19 cellular contexts compared by ENCODE assay signal in genomic region chr3:161800985-161801559, GRCh38.
"Had no signal": no experiment of that assay in that cellular context is flagged by ENCODE, and none has a peak within 500 bp of the region (broad histone marks: within the 10 kb centered on the region; RNA-seq: fewer than 3 reads in every experiment).

No MANE protein-coding gene starts in this region.

- H3K4me1 Mint-ChIP-seq: activated naive CD8-positive, alpha-beta T cell treated with anti-CD3 and anti-CD28 coated beads for 36 hours had no signal

- H3K27ac Mint-ChIP-seq: activated naive CD8-positive, alpha-beta T cell treated with anti-CD3 and anti-CD28 coated beads for 36 hours; activated T-cell treated with anti-CD3 and anti-CD28 coated beads, Interleukin-2, amount 50 U/mL, for 72 hours; brain; type B pancreatic cell had no signal

- H3K27ac ChIP-seq: coronary artery, prostate gland, skin epidermis, WERI-Rb-1 had no signal

- H3K9me3 ChIP-seq: prostate gland had no signal

- H3K4me3 Mint-ChIP-seq: activated naive CD8-positive, alpha-beta T cell treated with anti-CD3 and anti-CD28 coated beads for 36 hours; activated T-cell treated with anti-CD3 and anti-CD28 coated beads, Interleukin-2, amount 50 U/mL, for 72 hours; brain; type B pancreatic cell had no signal

- H3K4me1 ChIP-seq: prostate gland had no signal

- H3K36me3 Mint-ChIP-seq: activated naive CD8-positive, alpha-beta T cell treated with anti-CD3 and anti-CD28 coated beads for 36 hours; brain; type B pancreatic cell had no signal

- DNase-seq: activated CD4-positive, alpha-beta T cell treated with anti-CD3 and anti-CD28 coated beads for 4 hours; activated CD8-positive, alpha-beta memory T cell treated with anti-CD3 and anti-CD28 coated beads, Interleukin-2, amount 50 U/mL, for 48 hours; activated naive CD8-positive, alpha-beta T cell treated with anti-CD3 and anti-CD28 coated beads for 36 hours; activated T-cell treated with anti-CD3 and anti-CD28 coated beads, Interleukin-2, amount 50 U/mL, for 72 hours; amygdala; central memory CD4-positive, alpha-beta T cell; midbrain; right cardiac atrium; stimulated activated CD4-positive, alpha-beta T cell treated with anti-CD3 and anti-CD28 coated beads, Interleukin-15, amount 100 ng/mL, for 24 hours; stimulated activated CD4-positive, alpha-beta T cell treated with anti-CD3 and anti-CD28 coated beads, Interleukin-4, amount 100 ng/mL, for 1 hour; stimulated activated naive CD4-positive, alpha-beta T cell; WERI-Rb-1 had no signal

- H3K27me3 Mint-ChIP-seq: activated naive CD8-positive, alpha-beta T cell treated with anti-CD3 and anti-CD28 coated beads for 36 hours; brain; type B pancreatic cell had no signal

- FAIRE-seq: islet of Langerhans had no signal

- ATAC-seq: activated T-cell treated with anti-CD3 and anti-CD28 coated beads, Interleukin-2, amount 50 U/mL, for 72 hours; esophagus mucosa; right cardiac atrium had no signal

- H3K4me3 ChIP-seq: coronary artery, prostate gland, skin epidermis had no signal

- H3K36me3 ChIP-seq: prostate gland, WERI-Rb-1 had no signal
